23 cellular contexts compared by ENCODE assay signal in the genomic region with DNA sequence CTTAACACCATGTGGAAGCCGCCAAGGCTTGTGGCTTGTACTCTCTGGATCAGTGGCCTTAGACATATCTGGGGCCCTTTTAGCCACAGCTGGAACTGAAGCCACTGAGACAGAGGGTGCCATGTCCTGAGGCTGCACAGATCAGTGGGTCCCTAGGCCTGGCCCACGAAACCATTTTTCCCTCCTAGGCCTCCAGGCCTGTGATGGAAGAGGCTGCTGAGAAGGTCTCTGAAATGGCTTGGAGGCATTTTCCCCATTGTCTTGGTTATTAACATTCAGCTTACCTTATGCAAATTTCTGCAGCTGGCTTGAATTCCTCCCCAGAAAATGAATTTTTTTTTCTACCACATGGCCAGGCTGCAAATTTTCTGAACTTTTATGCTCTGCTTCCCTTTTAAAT.
"Had no signal": no experiment of that assay in that cellular context is flagged by ENCODE, and none has a peak within 500 bp of the region (broad histone marks: within the 10 kb centered on the region; RNA-seq: fewer than 3 reads in every experiment).

No MANE protein-coding gene starts in this region.

- ATAC-seq: activated T-cell treated with anti-CD3 and anti-CD28 coated beads, Interleukin-2, amount 50 U/mL, for 4 hours; T-helper 17 cell had no signal

- H3K4me3 Mint-ChIP-seq: activated CD4-positive, alpha-beta memory T cell treated with anti-CD3 and anti-CD28 coated beads for 36 hours; activated CD4-positive, alpha-beta T cell treated with anti-CD3 and anti-CD28 coated beads, Interleukin-2, amount 10 ng/mL, durations not matched to agents 7 days and 5 days; activated naive CD4-positive, alpha-beta T cell treated with anti-CD3 and anti-CD28 coated beads for 36 hours; activated T-cell treated with anti-CD3 and anti-CD28 coated beads, Interleukin-2, amount 50 U/mL, for 4 hours; brain; central memory CD8-positive, alpha-beta T cell; T-helper 17 cell had no signal

- H3K27ac Mint-ChIP-seq: activated CD4-positive, alpha-beta memory T cell treated with anti-CD3 and anti-CD28 coated beads for 36 hours; activated CD4-positive, alpha-beta T cell treated with anti-CD3 and anti-CD28 coated beads, Interleukin-2, amount 10 ng/mL, durations not matched to agents 7 days and 5 days; activated naive CD4-positive, alpha-beta T cell treated with anti-CD3 and anti-CD28 coated beads for 36 hours; activated naive CD8-positive, alpha-beta T cell; brain; T-helper 17 cell had no signal

- H3K27me3 Mint-ChIP-seq: activated CD4-positive, alpha-beta memory T cell treated with anti-CD3 and anti-CD28 coated beads for 36 hours; activated CD4-positive, alpha-beta T cell treated with anti-CD3 and anti-CD28 coated beads, Interleukin-2, amount 10 ng/mL, durations not matched to agents 7 days and 5 days; activated naive CD8-positive, alpha-beta T cell; brain; central memory CD8-positive, alpha-beta T cell; T-helper 17 cell had no signal

- DNase-seq: activated CD4-positive, alpha-beta memory T cell treated with anti-CD3 and anti-CD28 coated beads for 36 hours; activated CD4-positive, alpha-beta T cell treated with anti-CD3 and anti-CD28 coated beads, Interleukin-2, amount 10 ng/mL, durations not matched to agents 7 days and 5 days; activated CD4-positive, CD25-positive, alpha-beta regulatory T cell; activated CD8-positive, alpha-beta memory T cell treated with anti-CD3 and anti-CD28 coated beads for 24 hours; activated effector memory CD4-positive, alpha-beta T cell treated with anti-CD3 and anti-CD28 coated beads, Interleukin-2, amount 50 U/mL, for 16 hours; activated naive CD4-positive, alpha-beta T cell treated with anti-CD3 and anti-CD28 coated beads for 36 hours; activated T-cell treated with anti-CD3 and anti-CD28 coated beads, Interleukin-2, amount 50 U/mL, for 4 hours; amygdala; MM.1S; NCI-H1105 treated with DMSO at 0.1 percent for 48 hours; NCI-H1436 treated with DMSO at 0.1 percent for 48 hours; NCI-H187 treated with DMSO at 0.1 percent for 48 hours; NCI-H2081 treated with DMSO at 0.1 percent for 48 hours; NCI-H2227 treated with DMSO at 0.1 percent for 48 hours; NCI-H446 treated with DMSO at 0.1 percent for 48 hours; NCI-H524 treated with DMSO at 0.1 percent for 48 hours; NCI-H774; SIG-M5; T-helper 17 cell; T-helper 9 cell had no signal
